Comparison of ENCODE assay signal across 12 cellular contexts in genomic region chr17:45129940-45130639, GRCh38. TPM values are rescaled to one million over a fixed set of nuclear protein-coding genes. Genes with fewer than 3 reads are reported as not detected.
DNase-seq lines count a peak whose midpoint lies in the region; ATAC-seq and TF ChIP-seq lines count a peak whose summit lies in the region.
"Had no signal": no experiment of that assay in that cellular context is flagged by ENCODE, and none has a peak within 500 bp of the region (broad histone marks: within the 10 kb centered on the region; RNA-seq: fewer than 3 reads in every experiment).

No MANE protein-coding gene starts in this region.

- H3K36me3 ChIP-seq in hepatocyte (replicated peaks; ENCODE audit: insufficient read depth, low read depth), result no peaks in the 10 kb centered on the region
- H3K36me3 ChIP-seq in sigmoid colon, result no peaks in the 10 kb centered on the region
- H3K36me3 ChIP-seq: HAP-1 had no signal

- TF ChIP-seq CTCF in hepatocyte (IDR thresholded peaks at IDR 0.05; ENCODE audit: poor library complexity) (no peak), sigmoid colon (IDR thresholded peaks at IDR 0.05) (no peak)

- DNase-seq in ELF-1 (ENCODE audit: low read depth, low spot score) (peak; percentile 64), T-helper 17 cell (no peak), hepatocyte (ENCODE audit: low spot score) (peak; percentile 67), sigmoid colon (peak; percentile 63), erythroblast (lab: John Stamatoyannopoulos, UW) (no peak), glomerular visceral epithelial cell (ENCODE audit: extremely low spot score) (no peak)
- DNase-seq: activated CD4-positive, alpha-beta T cell treated with anti-CD3 and anti-CD28 coated beads, Interleukin-2, amount 50 U/mL, for 1 hour; NCI-H1694; RPMI8226 had no signal

- no peaks in the 10 kb centered on the region for H3K27me3 Mint-ChIP-seq in T-helper 17 cell

- H3K36me3 Mint-ChIP-seq in T-helper 17 cell (ENCODE audit: low read depth), result no peaks in the 10 kb centered on the region

- peaks cover 3% of the 10 kb centered on the region for H3K4me1 Mint-ChIP-seq in T-helper 17 cell

- WGBS in hepatocyte (ENCODE audit: low lambda C conversion rate, missing lambda C conversion rate), result 69% methylated on average over 13 of the region's 13 CpGs
- WGBS in sigmoid colon, 2 donors, result 27 to 76% methylated on average over 13 of the region's 13 CpGs

- H3K4me2 ChIP-seq in hepatocyte, result peak overlapping the region; percentile 100

- intact Hi-C loops in sigmoid colon (cut with DNase I), result loop anchor here (2.0 to 5.0 kb wide), 3 partner anchors 31 to 208 kb away; no protein-coding TSS in a partner anchor

- no peak overlapping the region for H3K27ac Mint-ChIP-seq in T-helper 17 cell

- TF ChIP-seq POLR2A in sigmoid colon (IDR thresholded peaks at IDR 0.05), result no peak
- TF ChIP-seq POLR2A in erythroblast (IDR thresholded peaks at IDR 0.05; ENCODE audit: low read length), result no peak

- H3K27ac ChIP-seq in hepatocyte (peak overlapping the region; percentile 100), sigmoid colon (peak overlapping the region; percentile 82 to 100 (median 98))

- H3K79me2 ChIP-seq in hepatocyte, result peaks cover 55% of the 10 kb centered on the region

- H3K27me3 ChIP-seq in hepatocyte, result no peaks in the 10 kb centered on the region
- no peaks in the 10 kb centered on the region for H3K27me3 ChIP-seq in sigmoid colon

- H3K4me1 ChIP-seq in hepatocyte (ENCODE audit: insufficient read depth) (peaks cover 51% of the 10 kb centered on the region), sigmoid colon (peaks cover 0 to 61% (median 56%) of the 10 kb centered on the region in 4 donors)

- peak overlapping the region; percentile 60 for H3K4me3 Mint-ChIP-seq in T-helper 17 cell

- H4K20me1 ChIP-seq in hepatocyte (ENCODE audit: insufficient read depth, poor library complexity, severe bottlenecking), result no peaks in the 10 kb centered on the region

- H3K9me2 ChIP-seq in hepatocyte (replicated peaks; ENCODE audit: insufficient read depth), result no peaks in the 10 kb centered on the region

- ATAC-seq in T-helper 17 cell (no peak), GM19035 (IDR thresholded peaks at IDR 0.05; ENCODE audit: unreplicated experiment) (no peak), HG03432 (IDR thresholded peaks at IDR 0.05; ENCODE audit: unreplicated experiment) (no peak)

- no peaks in the 10 kb centered on the region for H3K9me3 ChIP-seq in T-helper 17 cell (ENCODE audit: control insufficient read depth, low read length, poor library complexity, severe bottlenecking)
- no peaks in the 10 kb centered on the region for H3K9me3 ChIP-seq in hepatocyte (ENCODE audit: low read depth)
- H3K9me3 ChIP-seq in sigmoid colon, result no peaks in the 10 kb centered on the region
- H3K9me3 ChIP-seq: HAP-1 had no signal

- no peak overlapping the region for H2AFZ ChIP-seq in hepatocyte

- H3K4me3 ChIP-seq in hepatocyte (no peak overlapping the region), sigmoid colon (no peak overlapping the region)
- H3K4me3 ChIP-seq: HAP-1 had no signal

- no peak for TF ChIP-seq EP300 in sigmoid colon (IDR thresholded peaks at IDR 0.05)

RNA-seq across cellular contexts. Expression of gene PLCD3, which starts 2.2 kb away (rescaled TPM):
- total RNA-seq in T-helper 17 cell, result 1 to 10 TPM; 3.7 to 5.0 TPM
- 49.2 and 69.7 TPM in 2 replicates for total RNA-seq in hepatocyte
- polyA plus RNA-seq in hepatocyte, result 35.7 and 41.8 TPM in 2 replicates
- 10 to 100 TPM; 27.4 to 45.7 (median 33.9) TPM for total RNA-seq in sigmoid colon
- polyA plus RNA-seq in sigmoid colon, result 100 to 1,000 TPM; 114 to 274 (median 137) TPM

RNA-seq across cellular contexts. Expression of gene ACBD4, which starts 5.4 kb away (rescaled TPM):
- total RNA-seq in T-helper 17 cell, result 10 to 100 TPM; 13.6 to 18.9 TPM
- total RNA-seq in hepatocyte, result 8.1 and 8.2 TPM in 2 replicates
- polyA plus RNA-seq in hepatocyte, result 11.2 and 13.7 TPM in 2 replicates
- total RNA-seq in sigmoid colon, result 10 to 100 TPM; 20.0 to 24.9 (median 21.9) TPM
- polyA plus RNA-seq in sigmoid colon, result 10 to 100 TPM; 13.2 to 36.5 (median 20.1) TPM

RNA-seq across cellular contexts. Expression of gene HEXIM1, which starts 18.2 kb away (rescaled TPM):
- 10 to 100 TPM; 52.4 to 71.8 TPM for total RNA-seq in T-helper 17 cell
- total RNA-seq in hepatocyte, result 17.1 and 19.2 TPM in 2 replicates
- polyA plus RNA-seq in hepatocyte, result 13.5 and 14.5 TPM in 2 replicates
- total RNA-seq in sigmoid colon, result 10 to 100 TPM; 41.0 to 60.9 (median 49.4) TPM
- 10 to 100 TPM; 21.6 to 38.8 (median 24.7) TPM for polyA plus RNA-seq in sigmoid colon

RNA-seq across cellular contexts. Expression of gene HEXIM2, which starts 31.6 kb away (rescaled TPM):
- total RNA-seq in T-helper 17 cell (10 to 100 TPM in 1 of 2 donors, 1 to 10 TPM in 1; 1.5 to 12.3 TPM), hepatocyte (6.7 and 12.2 TPM in 2 replicates), sigmoid colon (10 to 100 TPM in 2 of 4 donors, 1 to 10 TPM in 2; 7.5 to 14.7 (median 11.2) TPM)
- polyA plus RNA-seq in hepatocyte (7.6 and 10.5 TPM in 2 replicates), sigmoid colon (1 to 10 TPM; 1.8 to 7.8 (median 6.6) TPM)

Comparison
In these comparisons a context has a peak if more than half of its experiments do, and no peak if none do; other contexts are left out.
1. DNase-seq: peak in ELF-1 (single experiment), hepatocyte (single experiment) and sigmoid colon (single experiment); none in T-helper 17 cell (0 of 3), erythroblast (0 of 2) and glomerular visceral epithelial cell (single experiment).